ENCODE assay signal across 16 cellular contexts in genomic region chr19:5478241-5478924, GRCh38. TPM values are rescaled to one million over a fixed set of nuclear protein-coding genes. Genes with fewer than 3 reads are reported as not detected.
DNase-seq lines count a peak whose midpoint lies in the region; ATAC-seq and TF ChIP-seq lines count a peak whose summit lies in the region.
"Had no signal": no experiment of that assay in that cellular context is flagged by ENCODE, and none has a peak within 500 bp of the region (broad histone marks: within the 10 kb centered on the region; RNA-seq: fewer than 3 reads in every experiment).

No MANE protein-coding gene starts in this region.

- H3K27me3 Mint-ChIP-seq in WTC11 (ENCODE audit: low read depth) (peaks cover 27% of the 10 kb centered on the region), osteocyte (ENCODE audit: unreplicated experiment) (peaks cover 28% of the 10 kb centered on the region)
- H3K27me3 Mint-ChIP-seq in activated CD4-positive, alpha-beta memory T cell treated with anti-CD3 and anti-CD28 coated beads, Interleukin-2, amount 10 ng/mL, durations not matched to agents 7 days and 5 days, result peaks cover 8% of the 10 kb centered on the region
- peaks cover 11 to 56% (median 37%) of the 10 kb centered on the region in 5 donors for H3K27me3 Mint-ChIP-seq in naive thymus-derived CD4-positive, alpha-beta T cell

- H3K36me3 Mint-ChIP-seq in WTC11 (peaks cover 5% of the 10 kb centered on the region; the same call in 1 of the 2 replicates), osteocyte (ENCODE audit: unreplicated experiment) (no peaks in the 10 kb centered on the region)
- H3K36me3 Mint-ChIP-seq in activated CD4-positive, alpha-beta memory T cell treated with anti-CD3 and anti-CD28 coated beads, Interleukin-2, amount 10 ng/mL, durations not matched to agents 7 days and 5 days (ENCODE audit: low read depth), result no peaks in the 10 kb centered on the region
- H3K36me3 Mint-ChIP-seq in naive thymus-derived CD4-positive, alpha-beta T cell, result peaks cover 0 to 8% (median 0%) of the 10 kb centered on the region in 5 donors
- H3K36me3 Mint-ChIP-seq: CD8-positive, alpha-beta T cell had no signal

- H3K4me3 ChIP-seq in HEK293 (ENCODE audit: low read depth, low read length), result no peak overlapping the region
- peak overlapping the region; percentile 26 for H3K4me3 ChIP-seq in iPS-18a (ENCODE audit: low read length)
- H3K4me3 ChIP-seq in naive thymus-derived CD4-positive, alpha-beta T cell (ENCODE audit: low read length), result no peak overlapping the region

- CTCF ChIA-PET in HEK293 (lab: Yijun Ruan, JAX) (interaction anchor here (0.9 to 1.4 kb wide), 2 partner anchors 12 to 35 kb away, joined by 3 read pairs; no protein-coding TSS in a partner anchor), WTC11 (lab: Charles Lee) (interaction anchor here (0.6 to 1.4 kb wide), 3 partner anchors 14 to 151 kb away, joined by 3 to 4 read pairs (median 3); no protein-coding TSS in a partner anchor)
- CTCF ChIA-PET in activated CD4-positive, alpha-beta memory T cell treated with anti-CD3 and anti-CD28 coated beads, Interleukin-2, amount 10 ng/mL, durations not matched to agents 7 days and 5 days (lab: Charles Lee), result no interaction called here
- CTCF ChIA-PET in naive thymus-derived CD4-positive, alpha-beta T cell (lab: Charles Lee), result no interaction called here

- no peak overlapping the region for H3K9ac ChIP-seq in iPS-18a (ENCODE audit: low read length)

- DNase-seq in WTC11 (ENCODE audit: low spot score), result no peak
- DNase-seq in osteocyte (ENCODE audit: extremely low spot score, unreplicated experiment), result no peak
- no peak for DNase-seq in activated CD4-positive, alpha-beta memory T cell treated with anti-CD3 and anti-CD28 coated beads, Interleukin-2, amount 10 ng/mL, durations not matched to agents 7 days and 5 days
- no peak for DNase-seq in naive thymus-derived CD4-positive, alpha-beta T cell
- DNase-seq: CD8-positive, alpha-beta T cell; HCEC 1CT; KBM-7; NCI-H187 had no signal

- TF ChIP-seq CTCF in HEK293 (tag by site-specific recombination; IDR thresholded peaks at IDR 0.05) (no peak), WTC11 (IDR thresholded peaks at IDR 0.05) (no peak), osteocyte (IDR thresholded peaks at IDR 0.05) (no peak)

- H3K27ac Mint-ChIP-seq in WTC11 (no peak overlapping the region), osteocyte (ENCODE audit: unreplicated experiment) (no peak overlapping the region)
- H3K27ac Mint-ChIP-seq in activated CD4-positive, alpha-beta memory T cell treated with anti-CD3 and anti-CD28 coated beads, Interleukin-2, amount 10 ng/mL, durations not matched to agents 7 days and 5 days, result no peak overlapping the region
- H3K27ac Mint-ChIP-seq in naive thymus-derived CD4-positive, alpha-beta T cell, result no peak overlapping the region
- H3K27ac Mint-ChIP-seq: CD8-positive, alpha-beta T cell had no signal

- no peak for ATAC-seq in WTC11
- ATAC-seq in GM18511 (IDR thresholded peaks at IDR 0.05; ENCODE audit: unreplicated experiment), result no peak
- no peak for ATAC-seq in naive thymus-derived CD4-positive, alpha-beta T cell
- ATAC-seq: CD8-positive, alpha-beta T cell; Panc1; Right ventricle myocardium inferior had no signal

- peak overlapping the region; percentile 64 for H3K4me3 Mint-ChIP-seq in WTC11
- peak overlapping the region; percentile 9 for H3K4me3 Mint-ChIP-seq in osteocyte (ENCODE audit: unreplicated experiment)
- no peak overlapping the region for H3K4me3 Mint-ChIP-seq in activated CD4-positive, alpha-beta memory T cell treated with anti-CD3 and anti-CD28 coated beads, Interleukin-2, amount 10 ng/mL, durations not matched to agents 7 days and 5 days
- no peak overlapping the region for H3K4me3 Mint-ChIP-seq in naive thymus-derived CD4-positive, alpha-beta T cell
- H3K4me3 Mint-ChIP-seq: CD8-positive, alpha-beta T cell had no signal

- H3K36me3 ChIP-seq in HEK293 (ENCODE audit: control insufficient read depth in 2 of 2, insufficient read depth in 1 of 2, low read length in 2 of 2) (no peaks in the 10 kb centered on the region), iPS-18a (ENCODE audit: control insufficient read depth, low read depth, low read length) (no peaks in the 10 kb centered on the region)
- no peaks in the 10 kb centered on the region for H3K36me3 ChIP-seq in naive thymus-derived CD4-positive, alpha-beta T cell (ENCODE audit: control insufficient read depth in 2 of 3, insufficient read depth in 3 of 3, low read length in 3 of 3)

- H3K27me3 ChIP-seq in iPS-18a (ENCODE audit: control insufficient read depth, insufficient read depth, low read length), result peaks cover 8% of the 10 kb centered on the region
- no peaks in the 10 kb centered on the region for H3K27me3 ChIP-seq in naive thymus-derived CD4-positive, alpha-beta T cell (ENCODE audit: control insufficient read depth in 2 of 2, insufficient read depth in 2 of 2, low read length in 2 of 2)

- H3K4me1 Mint-ChIP-seq in WTC11 (peaks cover 4% of the 10 kb centered on the region; the same call in 1 of the 2 replicates), osteocyte (ENCODE audit: unreplicated experiment) (peaks cover 2% of the 10 kb centered on the region)
- no peaks in the 10 kb centered on the region for H3K4me1 Mint-ChIP-seq in activated CD4-positive, alpha-beta memory T cell treated with anti-CD3 and anti-CD28 coated beads, Interleukin-2, amount 10 ng/mL, durations not matched to agents 7 days and 5 days
- H3K4me1 Mint-ChIP-seq in naive thymus-derived CD4-positive, alpha-beta T cell, result no peaks in the 10 kb centered on the region

- no peak overlapping the region for H3K27ac ChIP-seq in HEK293 (ENCODE audit: extremely low read depth, low read depth, low read length)
- no peak overlapping the region for H3K27ac ChIP-seq in iPS-18a (ENCODE audit: low read length)
- H3K27ac ChIP-seq in naive thymus-derived CD4-positive, alpha-beta T cell (ENCODE audit: low read depth, low read length), result no peak overlapping the region

- H3K4me1 ChIP-seq in HEK293 (ENCODE audit: control insufficient read depth, insufficient read depth, low read length) (no peaks in the 10 kb centered on the region), iPS-18a (ENCODE audit: control insufficient read depth, low read depth, low read length) (no peaks in the 10 kb centered on the region)
- H3K4me1 ChIP-seq in naive thymus-derived CD4-positive, alpha-beta T cell (ENCODE audit: control insufficient read depth in 2 of 2, insufficient read depth in 2 of 2, low read length in 2 of 2), result no peaks in the 10 kb centered on the region

- H3K9me3 Mint-ChIP-seq in WTC11 (peaks cover 25% of the 10 kb centered on the region), osteocyte (ENCODE audit: unreplicated experiment) (peaks cover 5% of the 10 kb centered on the region)
- no peaks in the 10 kb centered on the region for H3K9me3 Mint-ChIP-seq in activated CD4-positive, alpha-beta memory T cell treated with anti-CD3 and anti-CD28 coated beads, Interleukin-2, amount 10 ng/mL, durations not matched to agents 7 days and 5 days
- H3K9me3 Mint-ChIP-seq in naive thymus-derived CD4-positive, alpha-beta T cell, result peaks cover 0 to 16% (median 7%) of the 10 kb centered on the region in 11 donors

- POLR2A ChIA-PET in HEK293 (lab: Yijun Ruan, JAX), result interaction anchor here (0.6 kb wide), 1 partner anchor 292 kb away, joined by 3 read pairs; no protein-coding TSS in a partner anchor
- POLR2A ChIA-PET in WTC11 (lab: Charles Lee), result no interaction called here
- POLR2A ChIA-PET in activated CD4-positive, alpha-beta memory T cell treated with anti-CD3 and anti-CD28 coated beads, Interleukin-2, amount 10 ng/mL, durations not matched to agents 7 days and 5 days (lab: Charles Lee), result no interaction called here
- POLR2A ChIA-PET in naive thymus-derived CD4-positive, alpha-beta T cell (lab: Charles Lee), result no interaction called here

- H3K9me3 ChIP-seq in HEK293 (ENCODE audit: control insufficient read depth, insufficient read depth, low read depth, low read length) (no peaks in the 10 kb centered on the region), iPS-18a (ENCODE audit: control insufficient read depth, low read depth, low read length) (no peaks in the 10 kb centered on the region)
- peaks cover 0 to 11% (median 0%) of the 10 kb centered on the region in 3 experiments for H3K9me3 ChIP-seq in naive thymus-derived CD4-positive, alpha-beta T cell (ENCODE audit: control insufficient read depth in 2 of 3, low read length in 3 of 3)

- intact Hi-C loops in naive thymus-derived CD4-positive, alpha-beta T cell (cut with micrococcal nuclease), result no loop called here

TF ChIP-seq in HEK293, 187 proteins besides CTCF, POLR2A, EP300 and RAD21 (continues in another document):
- TF ChIP-seq ZNF600 (tag by site-specific recombination; IDR thresholded peaks at IDR 0.05) (no peak), ZBTB20 (tag by site-specific recombination; IDR thresholded peaks at IDR 0.05) (no peak), ZNF114 (tag by site-specific recombination; IDR thresholded peaks at IDR 0.05) (no peak), ZSCAN30 (tag by site-specific recombination; IDR thresholded peaks at IDR 0.05) (peak; percentile 100), ZNF324 (tag by site-specific recombination; IDR thresholded peaks at IDR 0.05) (no peak), ZNF19 (tag by site-specific recombination; IDR thresholded peaks at IDR 0.05; ENCODE audit: low read depth) (no peak), ZNF24 (tag by site-specific recombination; IDR thresholded peaks at IDR 0.05) (no peak)

TF ChIP-seq in WTC11, 78 proteins besides CTCF, POLR2A, EP300 and RAD21:
- TF ChIP-seq TP53 (CRISPR knock-in tag; IDR thresholded peaks at IDR 0.05) (no peak), GTF2I (CRISPR knock-in tag; conservative IDR thresholded peaks at IDR 0.05) (peak; percentile 84)

RNA-seq across cellular contexts. Expression of gene ZNRF4, which starts 23.2 kb away (rescaled TPM):
- total RNA-seq in WTC11 (2021), result not detected in 3 replicates
- not detected in 2 replicates for total RNA-seq in osteocyte
- not detected for total RNA-seq in activated CD4-positive, alpha-beta memory T cell treated with anti-CD3 and anti-CD28 coated beads, Interleukin-2, amount 10 ng/mL, durations not matched to agents 7 days and 5 days
- total RNA-seq in naive thymus-derived CD4-positive, alpha-beta T cell, result not detected
- not detected for polyA plus RNA-seq in naive thymus-derived CD4-positive, alpha-beta T cell
- total RNA-seq: CD8-positive, alpha-beta T cell; HT-29; NCI-H460; Right ventricle myocardium inferior had no signal
- polyA plus RNA-seq: BJ had no signal

Comparison
In these comparisons a context has a peak if more than half of its experiments do, and no peak if none do; other contexts are left out.
1. H3K4me3 Mint-ChIP-seq: peak in WTC11 (single experiment) and osteocyte (single experiment); none in activated CD4-positive, alpha-beta memory T cell treated with anti-CD3 and anti-CD28 coated beads, Interleukin-2, amount 10 ng/mL, durations not matched to agents 7 days and 5 days (single experiment) and naive thymus-derived CD4-positive, alpha-beta T cell (0 of 10).
2. CTCF ChIA-PET loops: an anchor here in HEK293 (0.9 to 1.4 kb wide) and WTC11 (0.6 to 1.4 kb wide); none called in activated CD4-positive, alpha-beta memory T cell treated with anti-CD3 and anti-CD28 coated beads, Interleukin-2, amount 10 ng/mL, durations not matched to agents 7 days and 5 days and naive thymus-derived CD4-positive, alpha-beta T cell.